ENCODE assay signal across 8 cellular contexts in the genomic region with DNA sequence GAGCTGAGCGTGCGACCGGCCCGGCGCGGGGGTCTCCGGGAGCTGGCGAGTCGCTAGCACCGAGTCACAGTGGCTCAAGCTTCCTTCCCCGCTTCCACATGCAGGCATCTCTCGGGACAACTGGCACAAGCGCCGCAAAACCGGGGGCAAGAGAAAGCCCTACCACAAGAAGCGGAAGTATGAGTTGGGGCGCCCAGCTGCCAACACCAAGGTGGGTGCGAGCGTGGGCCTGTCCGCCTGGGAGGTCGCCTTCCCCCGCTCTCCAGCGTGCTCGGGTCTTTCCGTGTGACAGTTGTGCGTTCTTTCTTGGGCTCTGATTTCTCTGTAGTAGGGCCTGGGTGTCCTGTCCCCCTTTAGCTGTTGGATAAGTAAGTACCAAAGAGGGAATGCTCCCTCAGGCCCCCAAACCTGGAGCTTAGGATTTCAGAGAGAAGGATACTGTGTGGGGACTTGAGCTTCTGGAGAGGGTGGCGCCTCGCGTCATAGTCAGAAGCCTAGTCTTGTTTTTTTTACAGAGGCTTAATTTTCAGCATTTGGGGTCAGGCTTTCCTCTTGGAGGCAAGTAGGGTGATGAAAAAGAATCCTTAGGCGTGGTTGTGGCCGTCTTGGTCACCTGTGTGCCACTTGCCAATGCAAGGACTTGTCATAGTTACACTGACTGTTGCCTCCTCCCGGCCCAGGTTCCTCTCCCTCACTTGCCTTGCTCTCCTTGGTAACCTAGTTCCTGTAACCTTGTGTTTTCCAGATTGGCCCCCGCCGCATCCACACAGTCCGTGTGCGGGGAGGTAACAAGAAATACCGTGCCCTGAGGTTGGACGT. TPM values are rescaled to one million over a fixed set of nuclear protein-coding genes. Genes with fewer than 3 reads are reported as not detected.
A peak's percentile ranks its signal among the peaks of the same experiment; 100 is the strongest.
DNase-seq lines count a peak whose midpoint lies in the region; ATAC-seq and TF ChIP-seq lines count a peak whose summit lies in the region.

No MANE protein-coding gene starts in this region.

- H3K4me1 Mint-ChIP-seq in effector memory CD8-positive, alpha-beta T cell (ENCODE audit: low read depth in 2 of 2) = peaks cover 32 to 33% of the 10 kb centered on the region in 2 donors

- ATAC-seq in GM18517 (IDR thresholded peaks at IDR 0.05; ENCODE audit: unreplicated experiment) (peak; percentile 10), HG03064 (IDR thresholded peaks at IDR 0.05; ENCODE audit: low read depth, unreplicated experiment) (peak; percentile 25)
- peak; percentile 52 for ATAC-seq in effector memory CD8-positive, alpha-beta T cell (replicated peaks)

- no peaks in the 10 kb centered on the region for H3K27me3 ChIP-seq in uterus

- peak overlapping the region; percentile 83 to 90 for H3K4me3 Mint-ChIP-seq in effector memory CD8-positive, alpha-beta T cell

- peak; percentile 41 to 43 (median 42) for DNase-seq in effector memory CD8-positive, alpha-beta T cell
- DNase-seq in myocyte (ENCODE audit: low read depth) = peak; percentile 26
- peak in 1 of 2 donors; percentile 36 for DNase-seq in uterus
- DNase-seq in foreskin melanocyte = no peak
- DNase-seq in NCI-H1694 treated with DMSO at 0.1 percent for 48 hours (lab: John Stamatoyannopoulos, UW) = no peak

- no peak for TF ChIP-seq POLR2A in uterus (IDR thresholded peaks at IDR 0.05)

- no peaks in the 10 kb centered on the region for H3K9me3 ChIP-seq in uterus

- no peaks in the 10 kb centered on the region for H3K36me3 ChIP-seq in uterus

- intact Hi-C loops in uterus (cut with DNase I; ENCODE audit: low total_unique reads) = no loop called here

- H3K27me3 Mint-ChIP-seq in effector memory CD8-positive, alpha-beta T cell = no peaks in the 10 kb centered on the region

- TF ChIP-seq CTCF in WI38 (IDR thresholded peaks at IDR 0.05; ENCODE audit: low read depth, low read length) = no peak
- TF ChIP-seq CTCF in uterus (IDR thresholded peaks at IDR 0.05) = no peak

- no peaks in the 10 kb centered on the region for H3K4me1 ChIP-seq in uterus

- H3K27ac ChIP-seq in uterus = peak overlapping the region; percentile 94 to 98

- H3K27ac Mint-ChIP-seq in effector memory CD8-positive, alpha-beta T cell = peak overlapping the region; percentile 90 to 98

- no peaks in the 10 kb centered on the region for H3K9me3 Mint-ChIP-seq in effector memory CD8-positive, alpha-beta T cell

- H3K4me3 ChIP-seq in WI38 (ENCODE audit: low read depth, low read length) (peak overlapping the region; percentile 93), uterus (peak overlapping the region; percentile 88 to 93)

- peaks cover 56% of the 10 kb centered on the region for H3K36me3 Mint-ChIP-seq in effector memory CD8-positive, alpha-beta T cell (ENCODE audit: insufficient read depth)

RNA-seq across cellular contexts. Expression of gene RPS8, which starts 0.8 kb away (rescaled TPM):
- total RNA-seq in myocyte (1,824 and 2,185 TPM in 2 replicates), uterus (1,000 to 10,000 TPM; 2,651 to 7,196 (median 4,456) TPM)
- 1,157 TPM for polyA plus RNA-seq in myocyte (2012)

RNA-seq across cellular contexts. Expression of gene BEST4, which starts 11.8 kb away (rescaled TPM):
- 0.59 TPM in 1 of 2 replicates, not detected in the other for total RNA-seq in myocyte
- 0.68 TPM for polyA plus RNA-seq in myocyte (2012)
- total RNA-seq in uterus = 1 to 10 TPM in 1 of 4 donors, under 1 TPM in 1, not detected in 2; 0.21 to 1.0 TPM

RNA-seq across cellular contexts. Expression of gene PLK3, which starts 24.0 kb away (rescaled TPM):
- total RNA-seq in myocyte (40.0 and 72.5 TPM in 2 replicates), uterus (10 to 100 TPM in 3 of 4 donors, 1 to 10 TPM in 1; 1.8 to 36.6 (median 21.1) TPM)
- 50.9 TPM for polyA plus RNA-seq in myocyte (2012)

RNA-seq across cellular contexts. Expression of gene DYNLT4, which starts 31.0 kb away (rescaled TPM):
- total RNA-seq in myocyte = not detected in 2 replicates
- polyA plus RNA-seq in myocyte (2012) = 3.0 TPM
- total RNA-seq in uterus = 1 to 10 TPM in 1 of 4 donors, not detected in 3; 4.4 TPM

RNA-seq across cellular contexts. Expression of gene BTBD19, which starts 32.2 kb away (rescaled TPM):
- total RNA-seq in myocyte (5.4 and 20.8 TPM in 2 replicates), uterus (10 to 100 TPM in 1 of 4 donors, 1 to 10 TPM in 3; 3.8 to 41.9 (median 6.6) TPM)
- 36.4 TPM for polyA plus RNA-seq in myocyte (2012)

Comparison
In these comparisons a context has a peak if more than half of its experiments do, and no peak if none do; other contexts are left out.
1. DNase-seq: peak in effector memory CD8-positive, alpha-beta T cell (3 of 3) and myocyte (single experiment); none in foreskin melanocyte (single experiment) and NCI-H1694 treated with DMSO at 0.1 percent for 48 hours (single experiment).
2. Peak in every context shown above with its lines, with median percentiles within 50 percentile points of each other: ATAC-seq.